ENCODE assay signal across 1 cellular context in the genomic region with DNA sequence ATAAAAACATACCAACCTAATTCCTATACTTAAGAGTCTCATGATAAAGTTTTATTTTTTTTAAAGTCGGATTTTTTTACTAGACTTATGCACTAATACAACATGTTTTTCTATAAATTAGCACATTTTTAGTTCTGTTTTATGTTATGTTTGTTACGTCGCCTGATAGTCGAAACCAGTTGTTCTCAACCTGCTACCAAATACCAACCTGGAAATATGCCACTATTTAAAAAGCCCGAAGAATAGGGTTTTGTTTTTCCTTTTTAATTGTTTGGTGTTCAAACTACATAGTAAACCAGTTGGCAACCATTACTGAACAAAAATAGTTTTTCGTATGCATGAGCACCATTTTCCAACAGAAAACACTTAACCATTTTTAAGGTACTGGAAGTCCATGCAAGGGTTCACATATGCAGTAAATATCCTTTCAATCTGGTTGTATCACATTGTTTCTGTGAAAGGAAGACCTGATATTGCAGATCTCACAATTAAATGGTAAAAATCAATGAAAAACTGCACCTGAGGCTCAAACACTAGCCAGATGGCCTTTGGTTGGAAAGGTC.
TF ChIP-seq lines count a peak whose summit lies in the region.

No MANE protein-coding gene starts in this region.

TF ChIP-seq in WTC11, 78 proteins besides CTCF, POLR2A, EP300 and RAD21 (continued from another document):
- TF ChIP-seq ARID4B (CRISPR knock-in tag; IDR thresholded peaks at IDR 0.05; ENCODE audit: borderline replicate concordance), result no peak
- TF ChIP-seq, protein P1, sequence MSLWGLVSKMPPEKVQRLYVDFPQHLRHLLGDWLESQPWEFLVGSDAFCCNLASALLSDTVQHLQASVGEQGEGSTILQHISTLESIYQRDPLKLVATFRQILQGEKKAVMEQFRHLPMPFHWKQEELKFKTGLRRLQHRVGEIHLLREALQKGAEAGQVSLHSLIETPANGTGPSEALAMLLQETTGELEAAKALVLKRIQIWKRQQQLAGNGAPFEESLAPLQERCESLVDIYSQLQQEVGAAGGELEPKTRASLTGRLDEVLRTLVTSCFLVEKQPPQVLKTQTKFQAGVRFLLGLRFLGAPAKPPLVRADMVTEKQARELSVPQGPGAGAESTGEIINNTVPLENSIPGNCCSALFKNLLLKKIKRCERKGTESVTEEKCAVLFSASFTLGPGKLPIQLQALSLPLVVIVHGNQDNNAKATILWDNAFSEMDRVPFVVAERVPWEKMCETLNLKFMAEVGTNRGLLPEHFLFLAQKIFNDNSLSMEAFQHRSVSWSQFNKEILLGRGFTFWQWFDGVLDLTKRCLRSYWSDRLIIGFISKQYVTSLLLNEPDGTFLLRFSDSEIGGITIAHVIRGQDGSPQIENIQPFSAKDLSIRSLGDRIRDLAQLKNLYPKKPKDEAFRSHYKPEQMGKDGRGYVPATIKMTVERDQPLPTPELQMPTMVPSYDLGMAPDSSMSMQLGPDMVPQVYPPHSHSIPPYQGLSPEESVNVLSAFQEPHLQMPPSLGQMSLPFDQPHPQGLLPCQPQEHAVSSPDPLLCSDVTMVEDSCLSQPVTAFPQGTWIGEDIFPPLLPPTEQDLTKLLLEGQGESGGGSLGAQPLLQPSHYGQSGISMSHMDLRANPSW (CRISPR knock-in tag; conservative IDR thresholded peaks at IDR 0.05; ENCODE audit: low read depth), result no peak
- no peak for TF ChIP-seq ATF3 (CRISPR knock-in tag; conservative IDR thresholded peaks at IDR 0.05)
- TF ChIP-seq, protein P2, sequence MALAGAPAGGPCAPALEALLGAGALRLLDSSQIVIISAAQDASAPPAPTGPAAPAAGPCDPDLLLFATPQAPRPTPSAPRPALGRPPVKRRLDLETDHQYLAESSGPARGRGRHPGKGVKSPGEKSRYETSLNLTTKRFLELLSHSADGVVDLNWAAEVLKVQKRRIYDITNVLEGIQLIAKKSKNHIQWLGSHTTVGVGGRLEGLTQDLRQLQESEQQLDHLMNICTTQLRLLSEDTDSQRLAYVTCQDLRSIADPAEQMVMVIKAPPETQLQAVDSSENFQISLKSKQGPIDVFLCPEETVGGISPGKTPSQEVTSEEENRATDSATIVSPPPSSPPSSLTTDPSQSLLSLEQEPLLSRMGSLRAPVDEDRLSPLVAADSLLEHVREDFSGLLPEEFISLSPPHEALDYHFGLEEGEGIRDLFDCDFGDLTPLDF (CRISPR knock-in tag; IDR thresholded peaks at IDR 0.05), result no peak
- TF ChIP-seq KAT7 (CRISPR knock-in tag; IDR thresholded peaks at IDR 0.05; ENCODE audit: borderline replicate concordance), result no peak
TF ChIP-seq in WTC11: peak in this region for 0.
